10 cellular contexts compared by ENCODE assay signal in the genomic region with DNA sequence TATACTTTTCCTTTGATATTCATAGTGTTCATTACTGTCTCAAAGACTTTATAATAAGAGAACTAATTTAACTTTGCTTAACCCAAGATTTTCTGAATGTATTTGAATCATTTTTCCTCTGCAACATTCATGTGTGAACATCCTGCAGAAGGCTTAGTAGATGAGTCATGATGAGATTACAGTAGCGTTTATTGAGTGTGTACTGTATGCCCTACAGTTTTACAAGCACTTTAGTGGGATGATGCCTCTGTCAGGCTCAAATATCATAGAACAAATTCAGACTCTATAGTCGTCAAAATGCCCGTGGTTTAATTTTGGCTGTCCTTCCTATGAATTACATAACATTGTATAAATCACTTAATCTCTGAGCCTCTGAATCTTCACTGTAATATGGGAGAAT. TPM values are rescaled to one million over a fixed set of nuclear protein-coding genes. Genes with fewer than 3 reads are reported as not detected.
DNase-seq lines count a peak whose midpoint lies in the region; ATAC-seq and TF ChIP-seq lines count a peak whose summit lies in the region.
"Had no signal": no experiment of that assay in that cellular context is flagged by ENCODE, and none has a peak within 500 bp of the region (broad histone marks: within the 10 kb centered on the region; RNA-seq: fewer than 3 reads in every experiment).

No MANE protein-coding gene starts in this region.

- no peaks in the 10 kb centered on the region for H3K27me3 Mint-ChIP-seq in activated T-helper 2 cell treated with anti-CD3 and anti-CD28 coated beads, Interferon-gamma antibody, Interleukin-2, Interleukin-4, amounts not matched to agents 10 μg/mL and 5 μg/mL and 100 μg/mL, durations not matched to agents 14 hours and 24 hours and 36 hours (ENCODE audit: low read depth)
- H3K27me3 Mint-ChIP-seq in naive thymus-derived CD8-positive, alpha-beta T cell = no peaks in the 10 kb centered on the region

- intact Hi-C loops in activated T-helper 2 cell treated with anti-CD3 and anti-CD28 coated beads, Interferon-gamma antibody, Interleukin-2, Interleukin-4, amounts not matched to agents 10 μg/mL and 5 μg/mL and 100 μg/mL, durations not matched to agents 14 hours and 24 hours and 36 hours (cut with micrococcal nuclease) = loop anchor here (5.0 to 10.0 kb wide), 2 partner anchors 101 to 1047 kb away; no protein-coding TSS in a partner anchor

- H3K27ac ChIP-seq in KOPT-K1 (ENCODE audit: low read depth, low read length, poor library complexity, severe bottlenecking) = peak overlapping the region; percentile 84

- H3K4me1 Mint-ChIP-seq in activated T-helper 2 cell treated with anti-CD3 and anti-CD28 coated beads, Interferon-gamma antibody, Interleukin-2, Interleukin-4, amounts not matched to agents 10 μg/mL and 5 μg/mL and 100 μg/mL, durations not matched to agents 14 hours and 24 hours and 36 hours (ENCODE audit: low read depth) = peaks cover 83% of the 10 kb centered on the region
- peaks cover 47 to 99% (median 97%) of the 10 kb centered on the region in 4 donors for H3K4me1 Mint-ChIP-seq in naive thymus-derived CD8-positive, alpha-beta T cell

- H3K36me3 Mint-ChIP-seq in activated T-helper 2 cell treated with anti-CD3 and anti-CD28 coated beads, Interferon-gamma antibody, Interleukin-2, Interleukin-4, amounts not matched to agents 10 μg/mL and 5 μg/mL and 100 μg/mL, durations not matched to agents 14 hours and 24 hours and 36 hours (ENCODE audit: low read depth) = peaks cover 32% of the 10 kb centered on the region
- peaks cover 10 to 39% (median 28%) of the 10 kb centered on the region in 3 donors for H3K36me3 Mint-ChIP-seq in naive thymus-derived CD8-positive, alpha-beta T cell

- DNase-seq in Daoy (ENCODE audit: low read depth) = peak; percentile 10
- DNase-seq in activated T-helper 2 cell treated with anti-CD3 and anti-CD28 coated beads, Interferon-gamma antibody, Interleukin-2, Interleukin-4, amounts not matched to agents 10 μg/mL and 5 μg/mL and 100 μg/mL, durations not matched to agents 14 hours and 24 hours and 36 hours (ENCODE audit: low spot score) = no peak
- no peak for DNase-seq in naive thymus-derived CD8-positive, alpha-beta T cell
- DNase-seq in activated effector memory CD4-positive, alpha-beta T cell treated with anti-CD3 and anti-CD28 coated beads, Interleukin-2, amount 50 U/mL, for 16 hours = no peak
- DNase-seq: activated CD8-positive, alpha-beta memory T cell treated with anti-CD3 and anti-CD28 coated beads for 24 hours; dermis blood vessel endothelial cell had no signal

- peak; percentile 6 to 30 for ATAC-seq in naive thymus-derived CD8-positive, alpha-beta T cell
- ATAC-seq in SK-N-SH treated with all-trans-retinoic acid at 6 μM for 48 hours = no peak
- ATAC-seq in HG02884 (IDR thresholded peaks at IDR 0.05; ENCODE audit: unreplicated experiment) = no peak
- no peak for ATAC-seq in HG02970 (IDR thresholded peaks at IDR 0.05; ENCODE audit: low FRiP score, unreplicated experiment)

- peaks cover 8% of the 10 kb centered on the region for H3K9me3 ChIP-seq in KOPT-K1 (ENCODE audit: insufficient read depth, low read length, poor library complexity, severe bottlenecking)

- peaks cover 8% of the 10 kb centered on the region; the same call in 1 of the 2 replicates for H3K36me3 ChIP-seq in KOPT-K1 (ENCODE audit: insufficient read depth, low read length)

- POLR2A ChIA-PET in naive thymus-derived CD8-positive, alpha-beta T cell (lab: Charles Lee) = interaction anchor here (0.6 to 10.2 kb wide), 8 partner anchors 8 to 361 kb away, joined by 3 to 446 read pairs (median 36); a partner anchor contains a TSS

- H3K4me3 Mint-ChIP-seq in activated T-helper 2 cell treated with anti-CD3 and anti-CD28 coated beads, Interferon-gamma antibody, Interleukin-2, Interleukin-4, amounts not matched to agents 10 μg/mL and 5 μg/mL and 100 μg/mL, durations not matched to agents 14 hours and 24 hours and 36 hours (ENCODE audit: low read depth) = peak overlapping the region; percentile 69
- peak overlapping the region; percentile 63 to 87 (median 75) for H3K4me3 Mint-ChIP-seq in naive thymus-derived CD8-positive, alpha-beta T cell

- H3K9me3 Mint-ChIP-seq in activated T-helper 2 cell treated with anti-CD3 and anti-CD28 coated beads, Interferon-gamma antibody, Interleukin-2, Interleukin-4, amounts not matched to agents 10 μg/mL and 5 μg/mL and 100 μg/mL, durations not matched to agents 14 hours and 24 hours and 36 hours = peaks cover 8% of the 10 kb centered on the region
- peaks cover 0 to 10% (median under 1%) of the 10 kb centered on the region in 9 donors for H3K9me3 Mint-ChIP-seq in naive thymus-derived CD8-positive, alpha-beta T cell

- peak overlapping the region; percentile 84 for H3K27ac Mint-ChIP-seq in activated T-helper 2 cell treated with anti-CD3 and anti-CD28 coated beads, Interferon-gamma antibody, Interleukin-2, Interleukin-4, amounts not matched to agents 10 μg/mL and 5 μg/mL and 100 μg/mL, durations not matched to agents 14 hours and 24 hours and 36 hours
- peak overlapping the region; percentile 90 to 98 (median 95) for H3K27ac Mint-ChIP-seq in naive thymus-derived CD8-positive, alpha-beta T cell

TF ChIP-seq in SK-N-SH treated with all-trans-retinoic acid at 6 μM for 48 hours, 23 proteins besides CTCF, POLR2A, EP300 and RAD21:
- TF ChIP-seq CSDC2 (CRISPR knock-in tag; IDR thresholded peaks at IDR 0.05) (no peak), TCF4 (CRISPR knock-in tag; IDR thresholded peaks at IDR 0.05; ENCODE audit: borderline replicate concordance) (no peak), ZFP30 (CRISPR knock-in tag; IDR thresholded peaks at IDR 0.05) (no peak)

RNA-seq across cellular contexts. Expression of a gene that starts 41.2 kb away (rescaled TPM):
- total RNA-seq in Daoy (2014; rRNA removed; shearing (Covaris generic)) = not detected in 2 replicates
- 66.4 and 70.7 TPM in 2 replicates for total RNA-seq in activated T-helper 2 cell treated with anti-CD3 and anti-CD28 coated beads, Interferon-gamma antibody, Interleukin-2, Interleukin-4, amounts not matched to agents 10 μg/mL and 5 μg/mL and 100 μg/mL, durations not matched to agents 14 hours and 24 hours and 36 hours
- total RNA-seq in naive thymus-derived CD8-positive, alpha-beta T cell = 100 to 1,000 TPM; 579 to 642 TPM
- 100 to 1,000 TPM; 181 to 431 (median 312) TPM for polyA plus RNA-seq in naive thymus-derived CD8-positive, alpha-beta T cell
- total RNA-seq: dermis blood vessel endothelial cell had no signal

Comparison
In these comparisons a context has a peak if more than half of its experiments do, and no peak if none do; other contexts are left out.
1. ATAC-seq: peak in naive thymus-derived CD8-positive, alpha-beta T cell (2 of 2); none in SK-N-SH treated with all-trans-retinoic acid at 6 μM for 48 hours (single experiment), HG02884 (single experiment) and HG02970 (single experiment).
2. RNA of a gene that starts 41.2 kb away (total RNA-seq): 579 to 642 TPM in naive thymus-derived CD8-positive, alpha-beta T cell and 66.4 to 70.7 TPM in activated T-helper 2 cell treated with anti-CD3 and anti-CD28 coated beads, Interferon-gamma antibody, Interleukin-2, Interleukin-4, amounts not matched to agents 10 μg/mL and 5 μg/mL and 100 μg/mL, durations not matched to agents 14 hours and 24 hours and 36 hours; not detected in Daoy; every median in the first group is over 10 times any median in the second.